Comparison of ENCODE assay signal across 2 cellular contexts in genomic region chr22:46240917-46241316, GRCh38.
TF ChIP-seq lines count a peak whose summit lies in the region.

No MANE protein-coding gene starts in this region.

TF ChIP-seq in SK-N-SH treated with all-trans-retinoic acid at 6 μM for 48 hours, 23 proteins besides CTCF, POLR2A, EP300 and RAD21:
- TF ChIP-seq PPARA (CRISPR knock-in tag; IDR thresholded peaks at IDR 0.05; ENCODE audit: borderline replicate concordance) (no peak), ARNTL (CRISPR knock-in tag; IDR thresholded peaks at IDR 0.05; ENCODE audit: borderline replicate concordance, low read depth) (no peak)
- TF ChIP-seq, protein P1, sequence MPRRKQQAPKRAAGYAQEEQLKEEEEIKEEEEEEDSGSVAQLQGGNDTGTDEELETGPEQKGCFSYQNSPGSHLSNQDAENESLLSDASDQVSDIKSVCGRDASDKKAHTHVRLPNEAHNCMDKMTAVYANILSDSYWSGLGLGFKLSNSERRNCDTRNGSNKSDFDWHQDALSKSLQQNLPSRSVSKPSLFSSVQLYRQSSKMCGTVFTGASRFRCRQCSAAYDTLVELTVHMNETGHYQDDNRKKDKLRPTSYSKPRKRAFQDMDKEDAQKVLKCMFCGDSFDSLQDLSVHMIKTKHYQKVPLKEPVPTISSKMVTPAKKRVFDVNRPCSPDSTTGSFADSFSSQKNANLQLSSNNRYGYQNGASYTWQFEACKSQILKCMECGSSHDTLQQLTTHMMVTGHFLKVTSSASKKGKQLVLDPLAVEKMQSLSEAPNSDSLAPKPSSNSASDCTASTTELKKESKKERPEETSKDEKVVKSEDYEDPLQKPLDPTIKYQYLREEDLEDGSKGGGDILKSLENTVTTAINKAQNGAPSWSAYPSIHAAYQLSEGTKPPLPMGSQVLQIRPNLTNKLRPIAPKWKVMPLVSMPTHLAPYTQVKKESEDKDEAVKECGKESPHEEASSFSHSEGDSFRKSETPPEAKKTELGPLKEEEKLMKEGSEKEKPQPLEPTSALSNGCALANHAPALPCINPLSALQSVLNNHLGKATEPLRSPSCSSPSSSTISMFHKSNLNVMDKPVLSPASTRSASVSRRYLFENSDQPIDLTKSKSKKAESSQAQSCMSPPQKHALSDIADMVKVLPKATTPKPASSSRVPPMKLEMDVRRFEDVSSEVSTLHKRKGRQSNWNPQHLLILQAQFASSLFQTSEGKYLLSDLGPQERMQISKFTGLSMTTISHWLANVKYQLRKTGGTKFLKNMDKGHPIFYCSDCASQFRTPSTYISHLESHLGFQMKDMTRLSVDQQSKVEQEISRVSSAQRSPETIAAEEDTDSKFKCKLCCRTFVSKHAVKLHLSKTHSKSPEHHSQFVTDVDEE (CRISPR knock-in tag; IDR thresholded peaks at IDR 0.05) = peak; percentile 11; the same call in 1 of the 2 replicates

TF ChIP-seq in HepG2, 621 proteins besides CTCF, POLR2A, EP300 and RAD21:
- TF ChIP-seq AGO2 (optimal IDR thresholded peaks at IDR 0.05; ENCODE audit: low read depth, low read length) = no peak
- no peak for TF ChIP-seq ZNF30 (CRISPR knock-in tag; IDR thresholded peaks at IDR 0.05)
- TF ChIP-seq, protein P2, sequence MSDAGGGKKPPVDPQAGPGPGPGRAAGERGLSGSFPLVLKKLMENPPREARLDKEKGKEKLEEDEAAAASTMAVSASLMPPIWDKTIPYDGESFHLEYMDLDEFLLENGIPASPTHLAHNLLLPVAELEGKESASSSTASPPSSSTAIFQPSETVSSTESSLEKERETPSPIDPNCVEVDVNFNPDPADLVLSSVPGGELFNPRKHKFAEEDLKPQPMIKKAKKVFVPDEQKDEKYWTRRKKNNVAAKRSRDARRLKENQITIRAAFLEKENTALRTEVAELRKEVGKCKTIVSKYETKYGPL (CRISPR knock-in tag; IDR thresholded peaks at IDR 0.05) = no peak
- peak; percentile 44 for TF ChIP-seq NR2F6 (IDR thresholded peaks at IDR 0.05)
- no peak for TF ChIP-seq NR2F6 (CRISPR knock-in tag; IDR thresholded peaks at IDR 0.05)
- no peak for TF ChIP-seq JUND (CRISPR knock-in tag; IDR thresholded peaks at IDR 0.05)
- TF ChIP-seq TSC22D2 (CRISPR knock-in tag; IDR thresholded peaks at IDR 0.05; ENCODE audit: borderline replicate concordance) = no peak
- no peak for TF ChIP-seq ZBTB20 (CRISPR knock-in tag; IDR thresholded peaks at IDR 0.05; ENCODE audit: borderline replicate concordance, low read depth)
- TF ChIP-seq, protein P3, sequence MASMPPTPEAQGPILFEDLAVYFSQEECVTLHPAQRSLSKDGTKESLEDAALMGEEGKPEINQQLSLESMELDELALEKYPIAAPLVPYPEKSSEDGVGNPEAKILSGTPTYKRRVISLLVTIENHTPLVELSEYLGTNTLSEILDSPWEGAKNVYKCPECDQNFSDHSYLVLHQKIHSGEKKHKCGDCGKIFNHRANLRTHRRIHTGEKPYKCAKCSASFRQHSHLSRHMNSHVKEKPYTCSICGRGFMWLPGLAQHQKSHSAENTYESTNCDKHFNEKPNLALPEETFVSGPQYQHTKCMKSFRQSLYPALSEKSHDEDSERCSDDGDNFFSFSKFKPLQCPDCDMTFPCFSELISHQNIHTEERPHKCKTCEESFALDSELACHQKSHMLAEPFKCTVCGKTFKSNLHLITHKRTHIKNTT (CRISPR knock-in tag; IDR thresholded peaks at IDR 0.05) = no peak
- TF ChIP-seq ZNF646 (CRISPR knock-in tag; IDR thresholded peaks at IDR 0.05) = no peak
- peak; percentile 28; the same call in 1 of the 2 replicates for TF ChIP-seq RARA (CRISPR knock-in tag; IDR thresholded peaks at IDR 0.05)
- TF ChIP-seq NR2F1 (CRISPR knock-in tag; IDR thresholded peaks at IDR 0.05) = peak in 1 of 2 experiments; percentile 59; a peak in 2 of 4 replicates
- TF ChIP-seq, protein P4, sequence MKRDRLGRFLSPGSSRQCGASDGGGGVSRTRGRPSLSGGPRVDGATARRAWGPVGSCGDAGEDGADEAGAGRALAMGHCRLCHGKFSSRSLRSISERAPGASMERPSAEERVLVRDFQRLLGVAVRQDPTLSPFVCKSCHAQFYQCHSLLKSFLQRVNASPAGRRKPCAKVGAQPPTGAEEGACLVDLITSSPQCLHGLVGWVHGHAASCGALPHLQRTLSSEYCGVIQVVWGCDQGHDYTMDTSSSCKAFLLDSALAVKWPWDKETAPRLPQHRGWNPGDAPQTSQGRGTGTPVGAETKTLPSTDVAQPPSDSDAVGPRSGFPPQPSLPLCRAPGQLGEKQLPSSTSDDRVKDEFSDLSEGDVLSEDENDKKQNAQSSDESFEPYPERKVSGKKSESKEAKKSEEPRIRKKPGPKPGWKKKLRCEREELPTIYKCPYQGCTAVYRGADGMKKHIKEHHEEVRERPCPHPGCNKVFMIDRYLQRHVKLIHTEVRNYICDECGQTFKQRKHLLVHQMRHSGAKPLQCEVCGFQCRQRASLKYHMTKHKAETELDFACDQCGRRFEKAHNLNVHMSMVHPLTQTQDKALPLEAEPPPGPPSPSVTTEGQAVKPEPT (CRISPR knock-in tag; IDR thresholded peaks at IDR 0.05; ENCODE audit: low read depth) = no peak
- no peak for TF ChIP-seq ATRX (CRISPR knock-in tag; IDR thresholded peaks at IDR 0.05; ENCODE audit: borderline replicate concordance)
- no peak for TF ChIP-seq LCORL (IDR thresholded peaks at IDR 0.05)
- TF ChIP-seq LCORL (CRISPR knock-in tag; IDR thresholded peaks at IDR 0.05) = no peak
- no peak for TF ChIP-seq KDM2A (CRISPR knock-in tag; IDR thresholded peaks at IDR 0.05; ENCODE audit: borderline replicate concordance, low read depth)
- TF ChIP-seq JDP2 (CRISPR knock-in tag; IDR thresholded peaks at IDR 0.05; ENCODE audit: borderline replicate concordance) = no peak
- no peak for TF ChIP-seq NAIF1 (CRISPR knock-in tag; IDR thresholded peaks at IDR 0.05; ENCODE audit: borderline replicate concordance)
- TF ChIP-seq ATM (IDR thresholded peaks at IDR 0.05; ENCODE audit: borderline replicate concordance) = no peak
- no peak for TF ChIP-seq MTF1 (CRISPR knock-in tag; IDR thresholded peaks at IDR 0.05)
- no peak for TF ChIP-seq HNRNPUL1 (IDR thresholded peaks at IDR 0.05; ENCODE audit: low read depth, low read length)
- TF ChIP-seq DNMT3B (CRISPR knock-in tag; conservative IDR thresholded peaks at IDR 0.05) = no peak
- TF ChIP-seq BCL6 (CRISPR knock-in tag; IDR thresholded peaks at IDR 0.05) = 0 out of 2 replicates have a peak, but pooled peaks have one; percentile 8
- no peak for TF ChIP-seq ZNF142 (CRISPR knock-in tag; IDR thresholded peaks at IDR 0.05)
- no peak for TF ChIP-seq MEIS1 (CRISPR knock-in tag; IDR thresholded peaks at IDR 0.05; ENCODE audit: borderline replicate concordance)
- TF ChIP-seq NR2F2 (IDR thresholded peaks at IDR 0.05; ENCODE audit: borderline replicate concordance, low read depth) = peak; percentile 64; the same call in 1 of the 2 replicates
- no peak for TF ChIP-seq CREB1 (IDR thresholded peaks at IDR 0.05)
- TF ChIP-seq CREB1 (CRISPR knock-in tag; IDR thresholded peaks at IDR 0.05) = no peak
